ENCODE assay signal across 8 cellular contexts in the genomic region with DNA sequence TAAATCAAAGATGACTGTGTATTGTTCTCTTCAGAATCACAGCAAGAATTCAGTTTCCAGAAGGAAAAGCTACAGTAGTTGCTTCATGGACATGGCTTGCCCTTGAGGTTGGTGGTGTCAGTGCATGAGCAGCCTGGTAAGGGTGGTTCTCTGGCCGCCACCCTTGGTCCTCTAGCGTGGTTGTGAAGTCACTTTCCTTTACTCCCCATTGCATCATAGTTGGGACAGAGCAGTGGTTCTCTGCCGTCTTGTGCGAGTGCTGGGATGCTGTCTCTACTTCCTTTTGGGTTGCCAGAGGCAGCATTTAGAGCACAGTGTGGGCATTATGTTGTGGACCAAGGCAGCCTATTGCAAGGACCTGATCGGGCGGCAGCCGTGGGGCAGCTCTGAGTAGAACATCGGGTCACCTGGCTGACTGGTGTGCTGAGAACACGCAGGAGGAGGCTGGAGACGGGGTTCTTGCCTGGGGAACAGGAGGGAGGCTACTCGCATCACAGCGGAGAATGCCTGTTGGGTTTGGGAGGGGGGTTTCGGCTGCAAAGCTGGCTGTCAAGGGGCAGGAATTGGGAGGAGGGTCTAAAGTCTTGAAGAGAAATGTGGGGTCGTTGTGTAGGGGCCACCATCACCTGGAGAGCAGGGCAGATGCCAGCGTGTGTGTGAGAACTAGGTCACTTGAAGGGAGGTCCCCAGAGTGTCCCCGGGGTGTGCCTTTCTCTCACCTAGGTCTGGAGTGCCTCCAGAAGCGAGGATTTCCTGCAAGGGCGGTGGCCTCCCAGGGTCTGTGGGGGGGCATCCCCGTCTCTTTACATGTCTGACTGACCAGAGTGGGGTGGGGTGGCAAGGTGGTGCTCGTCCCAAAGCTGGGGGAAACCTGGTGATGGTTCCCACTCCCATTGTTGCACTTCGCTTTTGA. TPM values are rescaled to one million over a fixed set of nuclear protein-coding genes. Genes with fewer than 3 reads are reported as not detected.
DNase-seq lines count a peak whose midpoint lies in the region; ATAC-seq, FAIRE-seq and TF ChIP-seq lines count a peak whose summit lies in the region.

No MANE protein-coding gene starts in this region.

- H3K27ac ChIP-seq in right atrium auricular region (peak overlapping the region; percentile 67 to 97), thoracic aorta (no peak overlapping the region)

- H3K27me3 ChIP-seq in right atrium auricular region (no peaks in the 10 kb centered on the region), thoracic aorta (replicated peaks; ENCODE audit: insufficient read depth) (no peaks in the 10 kb centered on the region)

- H3K9me3 ChIP-seq in right atrium auricular region (peaks cover 0 to under 1% of the 10 kb centered on the region in 2 donors), thoracic aorta (no peaks in the 10 kb centered on the region)

- FAIRE-seq in GM19239 (lab: Jason Lieb, UNC), result no peak

- no peak for ATAC-seq in thoracic aorta (ENCODE audit: insufficient number of reproducible peaks, low FRiP score, low read depth)

- H3K36me3 Mint-ChIP-seq in activated T-helper 2 cell treated with anti-CD3 and anti-CD28 coated beads, Interferon-gamma antibody, Interleukin-2, Interleukin-4, amounts not matched to agents 10 μg/mL and 5 μg/mL and 100 μg/mL, durations not matched to agents 14 hours and 24 hours and 36 hours (ENCODE audit: low read depth), result peaks cover 82% of the 10 kb centered on the region

- peaks cover 5% of the 10 kb centered on the region for H3K36me3 ChIP-seq in right atrium auricular region
- H3K36me3 ChIP-seq in thoracic aorta, result no peaks in the 10 kb centered on the region

- TF ChIP-seq CTCF in right atrium auricular region (IDR thresholded peaks at IDR 0.05) (no peak), thoracic aorta (IDR thresholded peaks at IDR 0.05) (no peak)

- H3K4me3 Mint-ChIP-seq in activated T-helper 2 cell treated with anti-CD3 and anti-CD28 coated beads, Interferon-gamma antibody, Interleukin-2, Interleukin-4, amounts not matched to agents 10 μg/mL and 5 μg/mL and 100 μg/mL, durations not matched to agents 14 hours and 24 hours and 36 hours (ENCODE audit: low read depth), result no peak overlapping the region

- peak overlapping the region; percentile 67 for H3K27ac Mint-ChIP-seq in activated T-helper 2 cell treated with anti-CD3 and anti-CD28 coated beads, Interferon-gamma antibody, Interleukin-2, Interleukin-4, amounts not matched to agents 10 μg/mL and 5 μg/mL and 100 μg/mL, durations not matched to agents 14 hours and 24 hours and 36 hours

- no peaks in the 10 kb centered on the region for H3K27me3 Mint-ChIP-seq in activated T-helper 2 cell treated with anti-CD3 and anti-CD28 coated beads, Interferon-gamma antibody, Interleukin-2, Interleukin-4, amounts not matched to agents 10 μg/mL and 5 μg/mL and 100 μg/mL, durations not matched to agents 14 hours and 24 hours and 36 hours (ENCODE audit: low read depth)

- intact Hi-C loops in activated T-helper 2 cell treated with anti-CD3 and anti-CD28 coated beads, Interferon-gamma antibody, Interleukin-2, Interleukin-4, amounts not matched to agents 10 μg/mL and 5 μg/mL and 100 μg/mL, durations not matched to agents 14 hours and 24 hours and 36 hours (cut with micrococcal nuclease), result loop anchor here (10.0 kb wide), 1 partner anchor 324 kb away; no protein-coding TSS in a partner anchor

- H3K4me1 ChIP-seq in right atrium auricular region (peaks cover 0 to 96% of the 10 kb centered on the region in 2 donors), thoracic aorta (ENCODE audit: control insufficient read depth in 1 of 2, low read depth in 2 of 2) (peaks cover 70 to 90% of the 10 kb centered on the region in 2 donors)

- H3K9me3 Mint-ChIP-seq in activated T-helper 2 cell treated with anti-CD3 and anti-CD28 coated beads, Interferon-gamma antibody, Interleukin-2, Interleukin-4, amounts not matched to agents 10 μg/mL and 5 μg/mL and 100 μg/mL, durations not matched to agents 14 hours and 24 hours and 36 hours, result no peaks in the 10 kb centered on the region

- peak; percentile 64 for DNase-seq in activated effector memory CD4-positive, alpha-beta T cell treated with anti-CD3 and anti-CD28 coated beads, Interleukin-2, amount 50 U/mL, for 16 hours
- DNase-seq in activated effector memory CD4-positive, alpha-beta T cell treated with Interleukin-2 at 50 U/mL for 16 hours, result no peak
- no peak for DNase-seq in activated T-helper 2 cell treated with anti-CD3 and anti-CD28 coated beads, Interferon-gamma antibody, Interleukin-2, Interleukin-4, amounts not matched to agents 10 μg/mL and 5 μg/mL and 100 μg/mL, durations not matched to agents 14 hours and 24 hours and 36 hours (ENCODE audit: low spot score)
- DNase-seq in right atrium auricular region (ENCODE audit: low spot score), result no peak
- no peak for DNase-seq in thoracic aorta (ENCODE audit: low spot score)
- DNase-seq in GM19239 (ENCODE audit: insufficient read length, low spot score), result no peak
- DNase-seq in hepatic stellate cell (ENCODE audit: low spot score), result no peak
- no peak for DNase-seq in AG08396 (ENCODE audit: low spot score)

- H3K4me3 ChIP-seq in right atrium auricular region (no peak overlapping the region), thoracic aorta (peak overlapping the region; percentile 50)

- peaks cover 62% of the 10 kb centered on the region for H3K4me1 Mint-ChIP-seq in activated T-helper 2 cell treated with anti-CD3 and anti-CD28 coated beads, Interferon-gamma antibody, Interleukin-2, Interleukin-4, amounts not matched to agents 10 μg/mL and 5 μg/mL and 100 μg/mL, durations not matched to agents 14 hours and 24 hours and 36 hours (ENCODE audit: low read depth)

RNA-seq across cellular contexts. Expression of gene ARF1, which starts 6.3 kb away (rescaled TPM):
- 409 and 410 TPM in 2 replicates for total RNA-seq in activated T-helper 2 cell treated with anti-CD3 and anti-CD28 coated beads, Interferon-gamma antibody, Interleukin-2, Interleukin-4, amounts not matched to agents 10 μg/mL and 5 μg/mL and 100 μg/mL, durations not matched to agents 14 hours and 24 hours and 36 hours
- total RNA-seq in right atrium auricular region, result 100 to 1,000 TPM; 375 to 422 TPM
- 100 to 1,000 TPM; 366 to 375 TPM for total RNA-seq in thoracic aorta

RNA-seq across cellular contexts. Expression of gene C1orf35, which starts 14.3 kb away (rescaled TPM):
- 23.9 and 24.5 TPM in 2 replicates for total RNA-seq in activated T-helper 2 cell treated with anti-CD3 and anti-CD28 coated beads, Interferon-gamma antibody, Interleukin-2, Interleukin-4, amounts not matched to agents 10 μg/mL and 5 μg/mL and 100 μg/mL, durations not matched to agents 14 hours and 24 hours and 36 hours
- total RNA-seq in right atrium auricular region (1 to 10 TPM; 4.5 to 4.9 TPM), thoracic aorta (1 to 10 TPM; 9.1 to 9.7 TPM)

RNA-seq across cellular contexts. Expression of gene MRPL55, which starts 20.3 kb away (rescaled TPM):
- 47.3 and 53.6 TPM in 2 replicates for total RNA-seq in activated T-helper 2 cell treated with anti-CD3 and anti-CD28 coated beads, Interferon-gamma antibody, Interleukin-2, Interleukin-4, amounts not matched to agents 10 μg/mL and 5 μg/mL and 100 μg/mL, durations not matched to agents 14 hours and 24 hours and 36 hours
- total RNA-seq in right atrium auricular region (10 to 100 TPM; 76.6 to 81.2 TPM), thoracic aorta (10 to 100 TPM; 32.4 to 79.3 TPM)

RNA-seq across cellular contexts. Expression of gene GUK1, which starts 51.2 kb away (rescaled TPM):
- total RNA-seq in activated T-helper 2 cell treated with anti-CD3 and anti-CD28 coated beads, Interferon-gamma antibody, Interleukin-2, Interleukin-4, amounts not matched to agents 10 μg/mL and 5 μg/mL and 100 μg/mL, durations not matched to agents 14 hours and 24 hours and 36 hours, result 219 and 225 TPM in 2 replicates
- total RNA-seq in right atrium auricular region, result 100 to 1,000 TPM; 179 to 277 TPM
- 100 to 1,000 TPM; 252 to 422 TPM for total RNA-seq in thoracic aorta

Comparison
In these comparisons a context has a peak if more than half of its experiments do, and no peak if none do; other contexts are left out.
1. H3K27ac ChIP-seq: peak in right atrium auricular region (2 of 2); none in thoracic aorta (0 of 2).